Comparison of ENCODE assay signal across 9 cellular contexts in genomic region chr5:10762776-10763500, GRCh38. TPM values are rescaled to one million over a fixed set of nuclear protein-coding genes. Genes with fewer than 3 reads are reported as not detected.
DNase-seq lines count a peak whose midpoint lies in the region; ATAC-seq and TF ChIP-seq lines count a peak whose summit lies in the region.
"Had no signal": no experiment of that assay in that cellular context is flagged by ENCODE, and none has a peak within 500 bp of the region (broad histone marks: within the 10 kb centered on the region; RNA-seq: fewer than 3 reads in every experiment).

No MANE protein-coding gene starts in this region.

- no peak overlapping the region for H3K4me3 ChIP-seq in SU-DHL-6 (ENCODE audit: insufficient read depth, low read length, poor library complexity, severe bottlenecking)

- no peaks in the 10 kb centered on the region for H3K9me2 ChIP-seq in SU-DHL-6 (replicated peaks; ENCODE audit: insufficient read depth, low read length)

- H4K20me1 ChIP-seq in SU-DHL-6 (ENCODE audit: low read depth, low read length) = no peaks in the 10 kb centered on the region

- peak overlapping the region; percentile 6 for H2AFZ ChIP-seq in SU-DHL-6 (ENCODE audit: low read depth, low read length, severe bottlenecking)

- H3K9me3 ChIP-seq in SU-DHL-6 (ENCODE audit: insufficient read depth, low read length) = no peaks in the 10 kb centered on the region

- H3K36me3 ChIP-seq in SU-DHL-6 (ENCODE audit: low read length) = no peaks in the 10 kb centered on the region

- DNase-seq in T-helper 2 cell treated with Interferon-gamma antibody and Interleukin-4, amounts not matched to agents 5 μg/mL and 100 μg/mL, for 36 hours (ENCODE audit: low spot score) = no peak
- DNase-seq in T-helper 2 cell (no peak), glutamatergic neuron (no peak), NCI-H510A treated with DMSO at 0.1 percent for 48 hours (lab: John Stamatoyannopoulos, UW) (no peak), KG1 (lab: John Stamatoyannopoulos, UW) (no peak)
- DNase-seq in stimulated activated naive B cell treated with anti-CD40 and anti-IgM and Interleukin-4, amounts not matched to agents 10 μg/mL and 1 μg/mL and 100 μg/mL, for 72 hours = no peak
- DNase-seq: NCI-H1105 treated with DMSO at 0.1 percent for 48 hours had no signal

- H3K27ac Mint-ChIP-seq in T-helper 2 cell treated with Interferon-gamma antibody and Interleukin-4, amounts not matched to agents 5 μg/mL and 100 μg/mL, for 36 hours = peak overlapping the region; percentile 56
- peak overlapping the region; percentile 82 for H3K27ac Mint-ChIP-seq in glutamatergic neuron (ENCODE audit: unreplicated experiment)
- peak overlapping the region; percentile 80 for H3K27ac Mint-ChIP-seq in stimulated activated naive B cell treated with anti-CD40 and anti-IgM and Interleukin-4, amounts not matched to agents 10 μg/mL and 1 μg/mL and 100 μg/mL, for 72 hours

- peak overlapping the region; percentile 84 for H3K27ac ChIP-seq in SU-DHL-6 (ENCODE audit: low read depth, low read length)

- peak overlapping the region; percentile 45 for H3K4me3 Mint-ChIP-seq in T-helper 2 cell treated with Interferon-gamma antibody and Interleukin-4, amounts not matched to agents 5 μg/mL and 100 μg/mL, for 36 hours
- peak overlapping the region; percentile 76 for H3K4me3 Mint-ChIP-seq in glutamatergic neuron (ENCODE audit: unreplicated experiment)
- peak overlapping the region; percentile 86 to 88 for H3K4me3 Mint-ChIP-seq in stimulated activated naive B cell treated with anti-CD40 and anti-IgM and Interleukin-4, amounts not matched to agents 10 μg/mL and 1 μg/mL and 100 μg/mL, for 72 hours

- H3K36me3 Mint-ChIP-seq in T-helper 2 cell treated with Interferon-gamma antibody and Interleukin-4, amounts not matched to agents 5 μg/mL and 100 μg/mL, for 36 hours (ENCODE audit: low read depth) = peaks cover 3% of the 10 kb centered on the region
- H3K36me3 Mint-ChIP-seq in glutamatergic neuron (ENCODE audit: unreplicated experiment) = no peaks in the 10 kb centered on the region
- H3K36me3 Mint-ChIP-seq in stimulated activated naive B cell treated with anti-CD40 and anti-IgM and Interleukin-4, amounts not matched to agents 10 μg/mL and 1 μg/mL and 100 μg/mL, for 72 hours = peaks cover 2 to 4% of the 10 kb centered on the region in 2 donors

- H3K27me3 Mint-ChIP-seq in T-helper 2 cell treated with Interferon-gamma antibody and Interleukin-4, amounts not matched to agents 5 μg/mL and 100 μg/mL, for 36 hours (ENCODE audit: low read depth) = peaks cover 13% of the 10 kb centered on the region
- peaks cover 6% of the 10 kb centered on the region for H3K27me3 Mint-ChIP-seq in glutamatergic neuron (ENCODE audit: unreplicated experiment)
- H3K27me3 Mint-ChIP-seq in stimulated activated naive B cell treated with anti-CD40 and anti-IgM and Interleukin-4, amounts not matched to agents 10 μg/mL and 1 μg/mL and 100 μg/mL, for 72 hours = no peaks in the 10 kb centered on the region

- peak overlapping the region; percentile 86 for H3K4me2 ChIP-seq in SU-DHL-6 (ENCODE audit: low read depth, low read length, poor library complexity, severe bottlenecking)

- peaks cover 19% of the 10 kb centered on the region for H3F3A ChIP-seq in SU-DHL-6 (ENCODE audit: insufficient read depth)

- H3K27me3 ChIP-seq in SU-DHL-6 (ENCODE audit: low read length) = no peaks in the 10 kb centered on the region

- peaks cover 26% of the 10 kb centered on the region for H3K79me2 ChIP-seq in SU-DHL-6 (ENCODE audit: insufficient read depth, low read length)

- H3K4me1 Mint-ChIP-seq in T-helper 2 cell treated with Interferon-gamma antibody and Interleukin-4, amounts not matched to agents 5 μg/mL and 100 μg/mL, for 36 hours (ENCODE audit: low read depth) = peaks cover 23% of the 10 kb centered on the region
- peaks cover 10% of the 10 kb centered on the region for H3K4me1 Mint-ChIP-seq in glutamatergic neuron (ENCODE audit: low read depth, unreplicated experiment)
- H3K4me1 Mint-ChIP-seq in stimulated activated naive B cell treated with anti-CD40 and anti-IgM and Interleukin-4, amounts not matched to agents 10 μg/mL and 1 μg/mL and 100 μg/mL, for 72 hours = peaks cover 42 to 68% of the 10 kb centered on the region in 2 donors

- ATAC-seq in stimulated activated naive B cell treated with anti-CD40 and anti-IgM and Interleukin-4, amounts not matched to agents 10 μg/mL and 1 μg/mL and 100 μg/mL, for 72 hours (replicated peaks) = peak in 1 of 2 donors; percentile 34
- no peak for ATAC-seq in GM19351 (IDR thresholded peaks at IDR 0.05; ENCODE audit: unreplicated experiment)

- peak overlapping the region; percentile 79; the same call in 1 of the 2 replicates for H3K9ac ChIP-seq in SU-DHL-6 (ENCODE audit: low read length)

- peak; percentile 33 for TF ChIP-seq CTCF in SU-DHL-6 (IDR thresholded peaks at IDR 0.05; ENCODE audit: insufficient read depth, low read length, poor library complexity, severe bottlenecking)
- no peak for TF ChIP-seq CTCF in glutamatergic neuron (IDR thresholded peaks at IDR 0.05; ENCODE audit: partially characterized antibody, unreplicated experiment)

- H3K9me3 Mint-ChIP-seq in T-helper 2 cell treated with Interferon-gamma antibody and Interleukin-4, amounts not matched to agents 5 μg/mL and 100 μg/mL, for 36 hours = no peaks in the 10 kb centered on the region
- H3K9me3 Mint-ChIP-seq in glutamatergic neuron (ENCODE audit: unreplicated experiment) = peaks cover 6% of the 10 kb centered on the region
- no peaks in the 10 kb centered on the region for H3K9me3 Mint-ChIP-seq in stimulated activated naive B cell treated with anti-CD40 and anti-IgM and Interleukin-4, amounts not matched to agents 10 μg/mL and 1 μg/mL and 100 μg/mL, for 72 hours

RNA-seq across cellular contexts. Expression of gene DAP, which starts 1.9 kb away (rescaled TPM):
- 38.5 TPM for total RNA-seq in glutamatergic neuron (ENCODE audit: unreplicated experiment)
